11 cellular contexts compared by ENCODE assay signal in genomic region chr10:110845756-110846620, GRCh38. TPM values are rescaled to one million over a fixed set of nuclear protein-coding genes. Genes with fewer than 3 reads are reported as not detected.
DNase-seq lines count a peak whose midpoint lies in the region; ATAC-seq, FAIRE-seq and TF ChIP-seq lines count a peak whose summit lies in the region.
"Had no signal": no experiment of that assay in that cellular context is flagged by ENCODE, and none has a peak within 500 bp of the region (broad histone marks: within the 10 kb centered on the region; RNA-seq: fewer than 3 reads in every experiment).

No MANE protein-coding gene starts in this region.

- H4K91ac ChIP-seq in trophoblast cell (ENCODE audit: low read depth, low read length), result no peak overlapping the region

- H3K79me2 ChIP-seq in trophoblast cell (ENCODE audit: control insufficient read depth, insufficient read depth, low read length, poor library complexity), result no peaks in the 10 kb centered on the region

- DNase-seq in BE2C (peak; percentile 21), GM12891 (ENCODE audit: insufficient read length, low spot score) (no peak), superior temporal gyrus (ENCODE audit: extremely low spot score) (no peak), trophoblast cell (no peak)
- DNase-seq: NCI-H1930, RPMI8226, testis had no signal

- H3K23ac ChIP-seq in trophoblast cell (ENCODE audit: low read length), result no peak overlapping the region

- TF ChIP-seq POLR2A in GM12891 (IDR thresholded peaks at IDR 0.05; ENCODE audit: low read depth, low read length), result no peak

- no peaks in the 10 kb centered on the region for H3K27me3 ChIP-seq in BE2C
- H3K27me3 ChIP-seq in mucosa of rectum (ENCODE audit: control insufficient read depth in 2 of 2, insufficient read depth in 2 of 2, low read length in 2 of 2), result no peaks in the 10 kb centered on the region
- no peaks in the 10 kb centered on the region for H3K27me3 ChIP-seq in trophoblast cell (ENCODE audit: insufficient read depth, low read length)
- H3K27me3 ChIP-seq: testis had no signal

- H2AK5ac ChIP-seq in trophoblast cell (ENCODE audit: low read length), result no peak overlapping the region

- ATAC-seq in GM18907 (IDR thresholded peaks at IDR 0.05; ENCODE audit: unreplicated experiment) (no peak), GM21381 (IDR thresholded peaks at IDR 0.05; ENCODE audit: unreplicated experiment) (no peak)

- no peak overlapping the region for H3K18ac ChIP-seq in trophoblast cell (ENCODE audit: low read length)

- no peak overlapping the region for H2AFZ ChIP-seq in trophoblast cell (ENCODE audit: insufficient read depth, low read length, poor library complexity)

- no CpG with 5 or more reads among the region's 3 CpGs for WGBS in trophoblast cell (ENCODE audit: extremely low coverage, insufficient coverage, insufficient read length)

- H3K27ac ChIP-seq in VCaP (peak overlapping the region; percentile 94), mucosa of rectum (ENCODE audit: low read depth in 2 of 2, low read length in 2 of 2) (peak overlapping the region; percentile 97 to 98), trophoblast cell (ENCODE audit: low read depth, low read length) (no peak overlapping the region)
- H3K27ac ChIP-seq: testis had no signal

- H3K36me3 ChIP-seq in BE2C, result no peaks in the 10 kb centered on the region; the same call in 1 of the 2 replicates
- H3K36me3 ChIP-seq in mucosa of rectum (ENCODE audit: control insufficient read depth in 2 of 2, insufficient read depth in 2 of 2, low read length in 2 of 2), result no peaks in the 10 kb centered on the region
- no peaks in the 10 kb centered on the region for H3K36me3 ChIP-seq in trophoblast cell (ENCODE audit: control insufficient read depth in 1 of 2, insufficient read depth in 2 of 2, low read length in 2 of 2)

- peak; percentile 9 for FAIRE-seq in GM12891 (lab: Jason Lieb, UNC)

- H3K4me1 ChIP-seq in BE2C, result peaks cover 4% of the 10 kb centered on the region; the same call in 1 of the 2 replicates
- H3K4me1 ChIP-seq in mucosa of rectum (ENCODE audit: control insufficient read depth in 2 of 2, insufficient read depth in 2 of 2, low read length in 2 of 2), result peaks cover 60 to 65% of the 10 kb centered on the region in 2 donors
- no peaks in the 10 kb centered on the region for H3K4me1 ChIP-seq in trophoblast cell (ENCODE audit: control insufficient read depth in 1 of 2, insufficient read depth in 2 of 2, low read length in 2 of 2)

- no peak overlapping the region for H4K12ac ChIP-seq in trophoblast cell (ENCODE audit: low read depth, low read length)

- H2BK5ac ChIP-seq in trophoblast cell (ENCODE audit: low read depth, low read length, poor library complexity), result no peak overlapping the region

- no peaks in the 10 kb centered on the region for H3K79me1 ChIP-seq in trophoblast cell (ENCODE audit: low read length)

- TF ChIP-seq CTCF in BE2C (IDR thresholded peaks at IDR 0.05; ENCODE audit: low read depth, low read length) (no peak), VCaP (conservative IDR thresholded peaks at IDR 0.05) (no peak)

- no peak overlapping the region for H3K14ac ChIP-seq in trophoblast cell (ENCODE audit: low read length)

- no peak overlapping the region for H3K4ac ChIP-seq in trophoblast cell (ENCODE audit: low read depth, low read length)

- H3K9me3 ChIP-seq in BE2C (no peaks in the 10 kb centered on the region), mucosa of rectum (ENCODE audit: control insufficient read depth in 2 of 2, low read length in 2 of 2) (no peaks in the 10 kb centered on the region), trophoblast cell (ENCODE audit: insufficient read depth, low read depth, low read length) (no peaks in the 10 kb centered on the region)
- H3K9me3 ChIP-seq: testis had no signal

- H3K9ac ChIP-seq in mucosa of rectum (ENCODE audit: low read depth in 1 of 2, low read length in 2 of 2) (peak overlapping the region; percentile 60), trophoblast cell (ENCODE audit: low read length) (no peak overlapping the region)

- no peak overlapping the region for H2BK120ac ChIP-seq in trophoblast cell (ENCODE audit: insufficient read depth, low read length, poor library complexity)

- H3K4me3 ChIP-seq in BE2C (ENCODE audit: low read depth, low read length), result no peak overlapping the region
- peak overlapping the region; percentile 20 for H3K4me3 ChIP-seq in mucosa of rectum (ENCODE audit: low read length in 2 of 2)
- H3K4me3 ChIP-seq in trophoblast cell (ENCODE audit: low read depth, low read length), result no peak overlapping the region
- H3K4me3 ChIP-seq: testis had no signal

- no peak overlapping the region for H2BK12ac ChIP-seq in trophoblast cell (ENCODE audit: low read length)

- H4K8ac ChIP-seq in trophoblast cell (ENCODE audit: low read depth, low read length), result no peak overlapping the region

- no peak overlapping the region for H3K4me2 ChIP-seq in trophoblast cell (ENCODE audit: low read length)

TF ChIP-seq in GM12891, 5 proteins besides CTCF, POLR2A, EP300 and RAD21:
- no peak for TF ChIP-seq POU2F2 (IDR thresholded peaks at IDR 0.05; ENCODE audit: low read depth, low read length)
- TF ChIP-seq PAX5 (IDR thresholded peaks at IDR 0.05; ENCODE audit: insufficient read depth, low read length, severe bottlenecking), result no peak
- no peak for TF ChIP-seq POLR2AphosphoS5 (IDR thresholded peaks at IDR 0.05; ENCODE audit: low read depth, low read length)
- no peak for TF ChIP-seq TAF1 (IDR thresholded peaks at IDR 0.05; ENCODE audit: low read depth, low read length)

RNA-seq across cellular contexts. Expression of gene PDCD4, which starts 25.7 kb away (rescaled TPM):
- 30.0 TPM for polyA plus RNA-seq in BE2C (2012; ENCODE audit: insufficient read depth, insufficient read length, low read depth)
- 287 TPM for polyA plus RNA-seq in GM12891 (2012; ENCODE audit: low read depth, missing spikeins)
- 57.0 and 61.1 TPM in 2 replicates for polyA plus RNA-seq in trophoblast cell (2013)

Comparison
In these comparisons a context has a peak if more than half of its experiments do, and no peak if none do; other contexts are left out.
1. H3K4me3 ChIP-seq: peak in mucosa of rectum (2 of 2); none in BE2C (single experiment) and trophoblast cell (single experiment).